Comparison of ENCODE assay signal across 9 cellular contexts in the genomic region with DNA sequence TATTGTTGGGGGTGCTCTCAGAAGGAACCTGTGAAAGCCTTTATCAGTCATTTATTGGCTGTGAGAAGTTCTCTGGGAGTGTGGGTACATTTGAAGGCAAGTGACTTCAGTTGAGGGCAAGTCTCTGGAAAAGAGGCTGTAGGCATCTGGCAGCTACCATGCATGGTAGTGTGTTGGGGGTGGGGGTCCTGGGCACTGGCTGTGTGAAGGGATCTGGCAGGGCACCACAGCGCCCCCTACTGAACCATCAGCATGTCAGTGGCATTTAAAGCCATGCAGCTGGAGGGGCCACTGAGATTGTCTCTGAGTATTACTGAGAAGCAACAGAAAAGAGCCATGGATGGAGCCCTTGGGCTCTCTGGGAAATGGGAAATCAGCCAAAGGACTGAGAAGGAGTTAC. TPM values are rescaled to one million over a fixed set of nuclear protein-coding genes. Genes with fewer than 3 reads are reported as not detected.
A peak's percentile ranks its signal among the peaks of the same experiment; 100 is the strongest.
DNase-seq lines count a peak whose midpoint lies in the region; ATAC-seq and TF ChIP-seq lines count a peak whose summit lies in the region.
"Had no signal": no experiment of that assay in that cellular context is flagged by ENCODE, and none has a peak within 500 bp of the region (broad histone marks: within the 10 kb centered on the region; RNA-seq: fewer than 3 reads in every experiment).

No MANE protein-coding gene starts in this region.

- DNase-seq in Calu3 (no peak), KBM-7 (peak; percentile 21), mucosa of descending colon (no peak), 8988T (no peak), AML-193 (lab: John Stamatoyannopoulos, UW) (no peak)
- DNase-seq: hypothalamus had no signal

- intact Hi-C loops in Calu3 (cut with micrococcal nuclease; ENCODE audit: unreplicated experiment) (no loop called here), mucosa of descending colon (cut with DNase I, micrococcal nuclease) (no loop called here)

- H3K4me1 ChIP-seq in mucosa of descending colon (ENCODE audit: low read depth) = no peaks in the 10 kb centered on the region

- no peaks in the 10 kb centered on the region for H3K9me3 ChIP-seq in mucosa of descending colon

- no peaks in the 10 kb centered on the region for H3K36me3 Mint-ChIP-seq in Calu3 (ENCODE audit: insufficient read depth, unreplicated experiment)
- H3K36me3 Mint-ChIP-seq in activated T-helper 17 cell treated with anti-CD3 and anti-CD28 coated beads, Interleukin-2, amount 50 U/mL, for 72 hours (ENCODE audit: low read depth) = peaks cover 36% of the 10 kb centered on the region

- no peaks in the 10 kb centered on the region for H3K36me3 ChIP-seq in mucosa of descending colon (ENCODE audit: low read depth)

- TF ChIP-seq CTCF in Calu3 (IDR thresholded peaks at IDR 0.05; ENCODE audit: unreplicated experiment) (peak; percentile 28), mucosa of descending colon (IDR thresholded peaks at IDR 0.05) (no peak)

- H3K27ac Mint-ChIP-seq in Calu3 (ENCODE audit: unreplicated experiment) = no peak overlapping the region
- no peak overlapping the region for H3K27ac Mint-ChIP-seq in activated T-helper 17 cell treated with anti-CD3 and anti-CD28 coated beads, Interleukin-2, amount 50 U/mL, for 72 hours

- ATAC-seq in activated T-helper 17 cell treated with anti-CD3 and anti-CD28 coated beads, Interleukin-2, amount 50 U/mL, for 72 hours (replicated peaks) = peak; percentile 43
- ATAC-seq in mucosa of descending colon = peak; percentile 30
- ATAC-seq in GM18502 (IDR thresholded peaks at IDR 0.05; ENCODE audit: poor library complexity, unreplicated experiment) = no peak
- ATAC-seq in HG03135 (IDR thresholded peaks at IDR 0.05; ENCODE audit: unreplicated experiment) = no peak

- no TSS peak for BruUV-seq in Calu3 (replicated peaks; lab: Mats Ljungman, UMichigan)

- no peaks in the 10 kb centered on the region for H3K4me1 Mint-ChIP-seq in Calu3 (ENCODE audit: low read depth, unreplicated experiment)
- H3K4me1 Mint-ChIP-seq in activated T-helper 17 cell treated with anti-CD3 and anti-CD28 coated beads, Interleukin-2, amount 50 U/mL, for 72 hours = no peaks in the 10 kb centered on the region

- no peaks in the 10 kb centered on the region for H3K27me3 Mint-ChIP-seq in Calu3 (ENCODE audit: unreplicated experiment)
- no peaks in the 10 kb centered on the region for H3K27me3 Mint-ChIP-seq in activated T-helper 17 cell treated with anti-CD3 and anti-CD28 coated beads, Interleukin-2, amount 50 U/mL, for 72 hours

- no peak overlapping the region for H3K4me3 ChIP-seq in mucosa of descending colon

- in situ Hi-C loops in KBM-7 (cut with MboI; ENCODE audit: low pct_unique_long_range_greater_than_20kb, low sequenced_read_pairs) = no loop called here

- CTCF ChIA-PET in Calu3 (lab: Charles Lee) = no interaction called here

- H3K9me3 Mint-ChIP-seq in Calu3 (ENCODE audit: low read depth, unreplicated experiment) = no peaks in the 10 kb centered on the region
- H3K9me3 Mint-ChIP-seq in activated T-helper 17 cell treated with anti-CD3 and anti-CD28 coated beads, Interleukin-2, amount 50 U/mL, for 72 hours = no peaks in the 10 kb centered on the region

- H3K4me3 Mint-ChIP-seq in Calu3 (ENCODE audit: low read depth, unreplicated experiment) = no peak overlapping the region
- H3K4me3 Mint-ChIP-seq in activated T-helper 17 cell treated with anti-CD3 and anti-CD28 coated beads, Interleukin-2, amount 50 U/mL, for 72 hours = no peak overlapping the region

RNA-seq across cellular contexts. Expression of a gene that starts 30.6 kb away (rescaled TPM):
- total RNA-seq in Calu3 (2022) (62.2 and 76.9 TPM in 2 replicates), mucosa of descending colon (100 to 1,000 TPM in 1 of 3 donors, 10 to 100 TPM in 2; 55.0 to 269 (median 83.3) TPM)
- total RNA-seq in activated T-helper 17 cell treated with anti-CD3 and anti-CD28 coated beads, Interleukin-2, amount 50 U/mL, for 72 hours = 10 to 100 TPM; 38.2 to 60.7 TPM

RNA-seq across cellular contexts. Expression of a gene that starts 47.5 kb away (rescaled TPM):
- total RNA-seq in Calu3 (2022) (83.0 and 85.1 TPM in 2 replicates), mucosa of descending colon (10 to 100 TPM; 60.9 to 96.7 (median 84.9) TPM)
- 100 to 1,000 TPM in 1 of 2 donors, 10 to 100 TPM in 1; 54.5 to 121 TPM for total RNA-seq in activated T-helper 17 cell treated with anti-CD3 and anti-CD28 coated beads, Interleukin-2, amount 50 U/mL, for 72 hours

RNA-seq across cellular contexts. Expression of a gene that starts 47.5 kb away (rescaled TPM):
- total RNA-seq in Calu3 (2022) (12.1 and 12.2 TPM in 2 replicates), mucosa of descending colon (10 to 100 TPM; 10.4 to 17.2 (median 16.3) TPM)
- 10 to 100 TPM in 1 of 2 donors, 1 to 10 TPM in 1; 8.8 to 12.7 TPM for total RNA-seq in activated T-helper 17 cell treated with anti-CD3 and anti-CD28 coated beads, Interleukin-2, amount 50 U/mL, for 72 hours

Comparison
In these comparisons a context has a peak if more than half of its experiments do, and no peak if none do; other contexts are left out.
1. ATAC-seq: peak in activated T-helper 17 cell treated with anti-CD3 and anti-CD28 coated beads, Interleukin-2, amount 50 U/mL, for 72 hours (single experiment) and mucosa of descending colon (single experiment); none in GM18502 (single experiment) and HG03135 (single experiment).